ENCODE assay signal across 21 cellular contexts in genomic region chr1:186418503-186418902, GRCh38. TPM values are rescaled to one million over a fixed set of nuclear protein-coding genes. Genes with fewer than 3 reads are reported as not detected.
"Had no signal": no experiment of that assay in that cellular context is flagged by ENCODE, and none has a peak within 500 bp of the region (broad histone marks: within the 10 kb centered on the region; RNA-seq: fewer than 3 reads in every experiment).

No MANE protein-coding gene starts in this region.

- H3K4me2 ChIP-seq: neural progenitor cell had no signal

- H3K27me3 Mint-ChIP-seq: activated B cell treated with CpG ODN at 0.5 μM for 24 hours; activated CD4-positive, alpha-beta T cell treated with anti-CD3 and anti-CD28 coated beads, Interleukin-2, amount 10 ng/mL, durations not matched to agents 7 days and 5 days; activated naive CD4-positive, alpha-beta T cell treated with anti-CD3 and anti-CD28 coated beads, Interleukin-2, amount 50 U/mL, for 24 hours had no signal

- ATAC-seq: heart left ventricle, left ventricle myocardium superior had no signal

- H3K4me1 ChIP-seq: esophagus squamous epithelium, neural progenitor cell had no signal

- DNase-seq: activated B cell treated with CpG ODN at 0.5 μM for 24 hours; activated CD4-positive, alpha-beta T cell treated with anti-CD3 and anti-CD28 coated beads, Interleukin-2, amount 10 ng/mL, durations not matched to agents 7 days and 5 days; activated effector memory CD4-positive, alpha-beta T cell treated with Interleukin-2 at 50 U/mL for 16 hours; activated T-cell treated with anti-CD3 and anti-CD28 coated beads, Interleukin-2, amount 50 U/mL, for 1 hour; amygdala; esophagus squamous epithelium; heart left ventricle; left ventricle myocardium superior; mesendoderm; ovary; stimulated activated CD4-positive, alpha-beta T cell treated with anti-CD3 and anti-CD28 coated beads, Interleukin-12 subunit alpha, Interleukin-12 subunit beta, amount 100 ng/mL, for 4 hours; stimulated activated naive CD4-positive, alpha-beta T cell; substantia nigra; transverse colon had no signal

- H3K4me3 Mint-ChIP-seq: activated B cell treated with CpG ODN at 0.5 μM for 24 hours; activated CD4-positive, alpha-beta T cell treated with anti-CD3 and anti-CD28 coated beads, Interleukin-2, amount 10 ng/mL, durations not matched to agents 7 days and 5 days; activated naive CD4-positive, alpha-beta T cell treated with anti-CD3 and anti-CD28 coated beads, Interleukin-2, amount 50 U/mL, for 24 hours; neural progenitor cell had no signal

- H3K4me3 ChIP-seq: esophagus squamous epithelium, heart left ventricle, neural progenitor cell, ovary, transverse colon had no signal

- H3K4me1 Mint-ChIP-seq: activated B cell treated with CpG ODN at 0.5 μM for 24 hours, neural progenitor cell had no signal

- H3K9me3 Mint-ChIP-seq: activated B cell treated with CpG ODN at 0.5 μM for 24 hours; activated CD4-positive, alpha-beta T cell treated with anti-CD3 and anti-CD28 coated beads, Interleukin-2, amount 10 ng/mL, durations not matched to agents 7 days and 5 days; activated naive CD4-positive, alpha-beta T cell treated with anti-CD3 and anti-CD28 coated beads, Interleukin-2, amount 50 U/mL, for 24 hours; neural progenitor cell had no signal

- H3K27me3 ChIP-seq: esophagus squamous epithelium, heart left ventricle, neural progenitor cell, ovary, transverse colon had no signal

- H3K27ac Mint-ChIP-seq: activated B cell treated with CpG ODN at 0.5 μM for 24 hours; activated CD4-positive, alpha-beta T cell treated with anti-CD3 and anti-CD28 coated beads, Interleukin-2, amount 10 ng/mL, durations not matched to agents 7 days and 5 days; activated naive CD4-positive, alpha-beta T cell treated with anti-CD3 and anti-CD28 coated beads, Interleukin-2, amount 50 U/mL, for 24 hours; neural progenitor cell had no signal

- H3K9me3 ChIP-seq: esophagus squamous epithelium, heart left ventricle, ovary, transverse colon had no signal

- H3K36me3 ChIP-seq: ovary had no signal

- H3K27ac ChIP-seq: esophagus squamous epithelium, heart left ventricle, neural progenitor cell, ovary, transverse colon had no signal

- H3K9ac ChIP-seq: neural progenitor cell had no signal

- H2AFZ ChIP-seq: neural progenitor cell had no signal

RNA-seq across cellular contexts. Expression of gene PDC, which starts 42.4 kb away (rescaled TPM):
- total RNA-seq: activated B cell treated with CpG ODN at 0.5 μM for 24 hours; activated CD4-positive, alpha-beta T cell treated with anti-CD3 and anti-CD28 coated beads, Interleukin-2, amount 10 ng/mL, durations not matched to agents 7 days and 5 days; bronchial epithelial cell; chondrocyte; esophagus squamous epithelium; frontal cortex; heart left ventricle; left ventricle myocardium superior; myocyte; ovary; transverse colon had no signal
- polyA plus RNA-seq: heart left ventricle, keratinocyte, ovary had no signal
